In genomic region chr7:122329145-122329802, GRCh38 we compare ENCODE assay signal across 24 cellular contexts. TPM values are rescaled to one million over a fixed set of nuclear protein-coding genes. Genes with fewer than 3 reads are reported as not detected.
DNase-seq lines count a peak whose midpoint lies in the region; ATAC-seq, FAIRE-seq and TF ChIP-seq lines count a peak whose summit lies in the region.
"Had no signal": no experiment of that assay in that cellular context is flagged by ENCODE, and none has a peak within 500 bp of the region (broad histone marks: within the 10 kb centered on the region; RNA-seq: fewer than 3 reads in every experiment).

No MANE protein-coding gene starts in this region.

- DNase-seq in H9: peak; percentile 59
- peak; percentile 58 for DNase-seq in WTC11 (ENCODE audit: low spot score)
- peak; percentile 91 for DNase-seq in neuronal stem cell (ENCODE audit: low spot score)
- DNase-seq in H54 (ENCODE audit: insufficient read length, low spot score): no peak
- DNase-seq in foreskin keratinocyte: no peak
- DNase-seq in Right ventricle myocardium inferior (ENCODE audit: missing footprints): no peak
- DNase-seq: Caco-2; CD4-positive, alpha-beta T cell; DMS 273 treated with DMSO at 0.1 percent for 48 hours; DMS79 treated with DMSO at 0.1 percent for 48 hours; HFFc6; MG63; NCI-H1417 treated with DMSO at 0.1 percent for 48 hours; NCI-H187 treated with DMSO at 0.1 percent for 48 hours; NCI-H226; NCI-H510A treated with DMSO at 0.1 percent for 48 hours; Peyer's patch had no signal

- H3K36me3 Mint-ChIP-seq in H9 (ENCODE audit: insufficient read depth in 1 of 3, low read depth in 3 of 3) (no peaks in the 10 kb centered on the region), WTC11 (no peaks in the 10 kb centered on the region)

- intact Hi-C loops in Right ventricle myocardium inferior (cut with DNase I): no loop called here

- no peak overlapping the region for H2AK5ac ChIP-seq in H9 (ENCODE audit: insufficient read length, low read length)
- no peak overlapping the region for H2AK5ac ChIP-seq in neuronal stem cell (ENCODE audit: low read depth, low read length)

- no peak for TF ChIP-seq POLR2A in H54 (IDR thresholded peaks at IDR 0.05; ENCODE audit: low read depth, low read length)

- H4K91ac ChIP-seq in H9 (ENCODE audit: insufficient read length, low read depth, low read length): no peak overlapping the region
- H4K91ac ChIP-seq in neuronal stem cell (ENCODE audit: low read depth, low read length, poor library complexity): no peak overlapping the region

- H3K9me3 Mint-ChIP-seq in H9: no peaks in the 10 kb centered on the region
- no peaks in the 10 kb centered on the region for H3K9me3 Mint-ChIP-seq in WTC11
- H3K9me3 Mint-ChIP-seq: CD4-positive, alpha-beta T cell; HFFc6 had no signal

- H4K20me1 ChIP-seq in H9 (ENCODE audit: control insufficient read depth, insufficient read depth, insufficient read length): no peaks in the 10 kb centered on the region
- H4K20me1 ChIP-seq: BLaER1 had no signal

- H3K14ac ChIP-seq in H9 (ENCODE audit: insufficient read depth, low read length): no peak overlapping the region
- no peak overlapping the region for H3K14ac ChIP-seq in neuronal stem cell (ENCODE audit: low read length)

- H3K27me3 Mint-ChIP-seq in H9 (ENCODE audit: low read depth) (no peaks in the 10 kb centered on the region), WTC11 (ENCODE audit: low read depth) (no peaks in the 10 kb centered on the region)
- H3K27me3 Mint-ChIP-seq: CD4-positive, alpha-beta T cell had no signal

- H2AFZ ChIP-seq in H9 (ENCODE audit: low read length) (no peak overlapping the region), neuronal stem cell (ENCODE audit: low read length) (peak overlapping the region; percentile 7)

- H3K9me3 ChIP-seq in H9 (ENCODE audit: control insufficient read depth, low read depth, low read length) (no peaks in the 10 kb centered on the region), iPS-18a (ENCODE audit: control insufficient read depth, low read depth, low read length) (no peaks in the 10 kb centered on the region), neuronal stem cell (replicated peaks in 1 of 2; ENCODE audit: control insufficient read depth in 2 of 2, insufficient read depth in 1 of 2, low read depth in 1 of 2, low read length in 2 of 2) (no peaks in the 10 kb centered on the region)
- H3K9me3 ChIP-seq: BLaER1, Caco-2, MG63, Peyer's patch had no signal

- H4K5ac ChIP-seq in H9 (ENCODE audit: insufficient read length, low read depth, low read length): no peak overlapping the region

- H4K8ac ChIP-seq in H9 (replicated peaks; ENCODE audit: insufficient read length, low read depth, low read length): no peak overlapping the region
- no peak overlapping the region for H4K8ac ChIP-seq in neuronal stem cell (ENCODE audit: low read depth, low read length)

- H3K4me3 Mint-ChIP-seq in H9 (peak overlapping the region in 1 of 2 experiments; percentile 62; a peak in 3 of 5 replicates), WTC11 (peak overlapping the region; percentile 36; the same call in 1 of the 2 replicates)
- H3K4me3 Mint-ChIP-seq: CD4-positive, alpha-beta T cell; HFFc6 had no signal

- H3K4me1 ChIP-seq in H9 (ENCODE audit: insufficient read depth, low read length) (peaks cover 11% of the 10 kb centered on the region; the same call in 1 of the 2 replicates), iPS-18a (ENCODE audit: control insufficient read depth, low read depth, low read length) (peaks cover 52% of the 10 kb centered on the region), neuronal stem cell (ENCODE audit: control insufficient read depth in 2 of 2, insufficient read depth in 1 of 2, low read depth in 1 of 2, low read length in 2 of 2) (peaks cover 17 to 18% of the 10 kb centered on the region in 2 donors), foreskin keratinocyte (no peaks in the 10 kb centered on the region)
- H3K4me1 ChIP-seq: BLaER1, Caco-2, Peyer's patch had no signal

- no peaks in the 10 kb centered on the region for H3K27me3 ChIP-seq in H9 (ENCODE audit: insufficient read depth, low read length)
- H3K27me3 ChIP-seq in iPS-18a (ENCODE audit: control insufficient read depth, insufficient read depth, low read length): no peaks in the 10 kb centered on the region
- no peaks in the 10 kb centered on the region for H3K27me3 ChIP-seq in neuronal stem cell (ENCODE audit: control insufficient read depth in 3 of 3, insufficient read depth in 3 of 3, low read depth in 1 of 3, low read length in 3 of 3)
- peaks cover 10% of the 10 kb centered on the region for H3K27me3 ChIP-seq in foreskin keratinocyte
- H3K27me3 ChIP-seq: BLaER1, MG63, Peyer's patch had no signal

- POLR2A ChIA-PET in WTC11 (lab: Charles Lee): no interaction called here

- ATAC-seq in WTC11: peak; percentile 93
- no peak for ATAC-seq in foreskin keratinocyte
- ATAC-seq in activated CD4-positive, CD25-positive, alpha-beta regulatory T cell treated with anti-CD3 and anti-CD28 coated beads, Interleukin-2, amount 50 U/mL, for 24 hours: no peak
- ATAC-seq in Right ventricle myocardium inferior: no peak
- ATAC-seq: HepG2, K562 had no signal

- no peak overlapping the region for H3K23ac ChIP-seq in H9 (ENCODE audit: insufficient read length, low read depth, low read length)
- no peak overlapping the region for H3K23ac ChIP-seq in neuronal stem cell (ENCODE audit: low read depth, low read length, poor library complexity)

- peak overlapping the region; percentile 18 for H3K4me3 ChIP-seq in iPS-18a (ENCODE audit: low read length)
- H3K4me3 ChIP-seq in neuronal stem cell (ENCODE audit: low read length in 2 of 2): no peak overlapping the region
- H3K4me3 ChIP-seq: BLaER1, K562, MG63, Peyer's patch had no signal

- no peaks in the 10 kb centered on the region for H3K36me3 ChIP-seq in iPS-18a (ENCODE audit: control insufficient read depth, low read depth, low read length)
- H3K36me3 ChIP-seq in neuronal stem cell (replicated peaks in 1 of 2; ENCODE audit: control insufficient read depth in 2 of 2, insufficient read depth in 2 of 2, low read length in 2 of 2): no peaks in the 10 kb centered on the region
- H3K36me3 ChIP-seq: BLaER1, MG63, Peyer's patch had no signal

- no peak overlapping the region for H3K9ac ChIP-seq in H9 (ENCODE audit: extremely low read depth, insufficient read length, low read length)
- H3K9ac ChIP-seq in iPS-18a (ENCODE audit: low read length): no peak overlapping the region
- H3K9ac ChIP-seq in neuronal stem cell (ENCODE audit: low read depth, low read length, poor library complexity): no peak overlapping the region
- H3K9ac ChIP-seq: BLaER1 had no signal

- H3K18ac ChIP-seq in H9 (ENCODE audit: insufficient read length, low read depth, low read length) (no peak overlapping the region), neuronal stem cell (ENCODE audit: low read length) (no peak overlapping the region)

- no peaks in the 10 kb centered on the region for H3K79me1 ChIP-seq in H9 (ENCODE audit: insufficient read depth, low read depth, low read length, poor library complexity, severe bottlenecking)
- H3K79me1 ChIP-seq in neuronal stem cell (ENCODE audit: low read depth, low read length): no peaks in the 10 kb centered on the region

- H3K4ac ChIP-seq in H9 (ENCODE audit: low read depth, low read length) (no peak overlapping the region), neuronal stem cell (ENCODE audit: low read length) (no peak overlapping the region)

- H2BK15ac ChIP-seq in H9 (ENCODE audit: low read depth, low read length) (no peak overlapping the region), neuronal stem cell (ENCODE audit: low read length) (no peak overlapping the region)

- no peak overlapping the region for H3T11ph ChIP-seq in H9 (ENCODE audit: low read length)

- H3K56ac ChIP-seq in H9 (ENCODE audit: insufficient read length, low read depth, low read length): no peak overlapping the region

- H3K4me1 Mint-ChIP-seq in H9 (peaks cover 63 to 66% of the 10 kb centered on the region in 2 experiments), WTC11 (peaks cover 49% of the 10 kb centered on the region)

- no peaks in the 10 kb centered on the region for H3K23me2 ChIP-seq in H9 (ENCODE audit: insufficient read length, low read depth, low read length, poor library complexity, severe bottlenecking)

- H3K4me2 ChIP-seq in H9 (ENCODE audit: insufficient read depth, insufficient read length, low read length): peak overlapping the region; percentile 22
- H3K4me2 ChIP-seq in neuronal stem cell (ENCODE audit: insufficient read depth, low read length, poor library complexity, severe bottlenecking): no peak overlapping the region
- H3K4me2 ChIP-seq: BLaER1 had no signal

- H3K27ac ChIP-seq in H9 (ENCODE audit: insufficient read length, low read depth, low read length) (peak overlapping the region; percentile 25), iPS-18a (ENCODE audit: low read length) (peak overlapping the region; percentile 30), neuronal stem cell (replicated peaks; ENCODE audit: low read length) (peak overlapping the region; percentile 95), foreskin keratinocyte (no peak overlapping the region)
- H3K27ac ChIP-seq: BLaER1, Peyer's patch had no signal

- no peak overlapping the region for H2BK120ac ChIP-seq in H9 (ENCODE audit: low read depth, low read length, poor library complexity, severe bottlenecking)
- no peak overlapping the region for H2BK120ac ChIP-seq in neuronal stem cell (ENCODE audit: low read depth, low read length)

- FAIRE-seq in H54 (lab: Jason Lieb, UNC): no peak
- FAIRE-seq: HepG2, K562 had no signal

- no peak overlapping the region for H2BK5ac ChIP-seq in H9 (ENCODE audit: insufficient read length, low read length)
- H2BK5ac ChIP-seq in neuronal stem cell (ENCODE audit: low read length): no peak overlapping the region

- CTCF ChIA-PET in WTC11 (lab: Charles Lee): interaction anchor here (0.8 to 1.6 kb wide), 7 partner anchors 9 to 204 kb away, joined by 3 to 6 read pairs (median 4); no protein-coding TSS in a partner anchor

- H2BK12ac ChIP-seq in H9 (ENCODE audit: insufficient read length, low read depth, low read length) (no peak overlapping the region), neuronal stem cell (ENCODE audit: low read length) (no peak overlapping the region)

- WGBS in H9 (ENCODE audit: extremely low coverage, insufficient read length, low lambda C conversion rate): no CpG with 5 or more reads among the region's 8 CpGs
- WGBS in neuronal stem cell (ENCODE audit: extremely low coverage in 2 of 2, insufficient read length in 2 of 2, insufficient replicate concordance in 1 of 2), 2 donors: no CpG with 5 or more reads among the region's 8 CpGs

- no peaks in the 10 kb centered on the region for H3K79me2 ChIP-seq in H9 (ENCODE audit: insufficient read depth, low read length)

- no peak for TF ChIP-seq CTCF in H9 (conservative IDR thresholded peaks at IDR 0.05)
- TF ChIP-seq CTCF in WTC11 (IDR thresholded peaks at IDR 0.05): no peak
- no peak for TF ChIP-seq CTCF in foreskin keratinocyte (conservative IDR thresholded peaks at IDR 0.05)

- peak overlapping the region; percentile 49 to 97 (median 94) for H3K27ac Mint-ChIP-seq in H9
- peak overlapping the region; percentile 24; the same call in 1 of the 2 replicates for H3K27ac Mint-ChIP-seq in WTC11
- H3K27ac Mint-ChIP-seq: CD4-positive, alpha-beta T cell; HFFc6 had no signal

- no peak overlapping the region for H2BK20ac ChIP-seq in H9 (ENCODE audit: low read depth, low read length, poor library complexity, severe bottlenecking)

RNA-seq across cellular contexts. Expression of gene FEZF1, which starts 24.7 kb away (rescaled TPM):
- 37.8 and 41.5 TPM in 2 replicates for total RNA-seq in H9 (2021)
- 11.1 to 20.0 TPM (median 11.6 TPM) in 3 replicates for total RNA-seq in WTC11 (2021)
- polyA plus RNA-seq in neuronal stem cell (2013, experiment 1 of 2): 186 TPM
- polyA plus RNA-seq in neuronal stem cell (2013, experiment 2 of 2): 185 TPM
- total RNA-seq in foreskin keratinocyte: not detected in 2 replicates
- not detected in 2 replicates for polyA plus RNA-seq in foreskin keratinocyte
- total RNA-seq in Right ventricle myocardium inferior: not detected
- total RNA-seq: Caco-2; CD4-positive, alpha-beta T cell; HepG2; HFFc6; K562; LHCN-M2; OCI-LY7; Peyer's patch had no signal
- polyA plus RNA-seq: HepG2, K562 had no signal

Comparison
In these comparisons a context has a peak if more than half of its experiments do, and no peak if none do; other contexts are left out.
1. DNase-seq: peak in H9 (single experiment), WTC11 (single experiment) and neuronal stem cell (single experiment); none in H54 (single experiment), foreskin keratinocyte (0 of 2) and Right ventricle myocardium inferior (single experiment).
2. RNA of gene FEZF1, which starts 24.7 kb away (total RNA-seq): 37.8 to 41.5 TPM in H9 and 11.1 to 20.0 TPM in WTC11; not detected in foreskin keratinocyte and not detected in Right ventricle myocardium inferior (single experiment); every median in the first group is over 10 times any median in the second.